Comparison of ENCODE assay signal across 15 cellular contexts in the genomic region with DNA sequence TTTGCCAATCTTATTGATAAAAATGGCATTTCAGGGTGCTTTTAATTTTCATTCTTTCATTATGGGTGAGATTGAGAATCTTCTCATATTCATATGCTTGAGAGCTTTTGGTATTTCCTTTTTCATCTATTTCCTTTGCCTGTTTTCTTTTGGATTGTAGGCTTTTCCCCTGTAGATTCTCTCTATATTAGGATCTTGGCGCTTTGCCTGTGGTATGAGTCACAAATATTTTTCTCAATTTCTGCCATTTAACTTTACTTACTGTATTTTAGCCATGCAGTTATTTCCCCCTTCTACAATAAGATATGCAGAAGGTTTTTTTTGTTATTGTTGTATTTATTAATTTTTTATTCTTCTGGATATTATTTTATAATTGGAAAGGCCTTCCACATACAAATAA. TPM values are rescaled to one million over a fixed set of nuclear protein-coding genes. Genes with fewer than 3 reads are reported as not detected.
DNase-seq lines count a peak whose midpoint lies in the region; ATAC-seq and TF ChIP-seq lines count a peak whose summit lies in the region.
"Had no signal": no experiment of that assay in that cellular context is flagged by ENCODE, and none has a peak within 500 bp of the region (broad histone marks: within the 10 kb centered on the region; RNA-seq: fewer than 3 reads in every experiment).

No MANE protein-coding gene starts in this region.

- TF ChIP-seq EP300 in gastroesophageal sphincter (IDR thresholded peaks at IDR 0.05): no peak

- H3K9me3 ChIP-seq in HEK293 (ENCODE audit: control insufficient read depth, insufficient read depth, low read depth, low read length): no peaks in the 10 kb centered on the region
- no peaks in the 10 kb centered on the region for H3K9me3 ChIP-seq in gastroesophageal sphincter
- H3K9me3 ChIP-seq: mucosa of descending colon, sigmoid colon had no signal

- H3K4me3 ChIP-seq in HEK293 (ENCODE audit: low read depth, low read length) (no peak overlapping the region), gastroesophageal sphincter (no peak overlapping the region)
- H3K4me3 ChIP-seq: mucosa of descending colon, sigmoid colon had no signal

- H3K4me1 Mint-ChIP-seq in stimulated activated naive B cell treated with anti-CD40 and anti-IgM and Interleukin-4, amounts not matched to agents 10 μg/mL and 1 μg/mL and 100 μg/mL, for 72 hours: peaks cover 0 to 12% of the 10 kb centered on the region in 2 donors
- peaks cover 14% of the 10 kb centered on the region for H3K4me1 Mint-ChIP-seq in activated T-helper 1 cell treated with anti-CD3 and anti-CD28 coated beads, Interleukin-12 subunit alpha, Interleukin-12 subunit beta, Interleukin-2, Interleukin-4 antibody, amounts not matched to agents 30 ng/mL and 10 ng/mL and 1 ng/mL, durations not matched to agents 14 hours and 24 hours and 36 hours (ENCODE audit: low read depth)

- TF ChIP-seq CTCF in HEK293 (tag by site-specific recombination; IDR thresholded peaks at IDR 0.05) (no peak), gastroesophageal sphincter (IDR thresholded peaks at IDR 0.05) (no peak)

- ATAC-seq in gastroesophageal sphincter (peak; percentile 40), HG02588 (IDR thresholded peaks at IDR 0.05; ENCODE audit: unreplicated experiment) (no peak)
- ATAC-seq in stimulated activated naive B cell treated with anti-CD40 and anti-IgM and Interleukin-4, amounts not matched to agents 10 μg/mL and 1 μg/mL and 100 μg/mL, for 72 hours (replicated peaks): no peak
- ATAC-seq: mucosa of descending colon had no signal

- no peak for TF ChIP-seq POLR2A in gastroesophageal sphincter (IDR thresholded peaks at IDR 0.05)

- intact Hi-C loops in activated T-helper 1 cell treated with anti-CD3 and anti-CD28 coated beads, Interleukin-12 subunit alpha, Interleukin-12 subunit beta, Interleukin-2, Interleukin-4 antibody, amounts not matched to agents 30 ng/mL and 10 ng/mL and 1 ng/mL, durations not matched to agents 14 hours and 24 hours and 36 hours (cut with micrococcal nuclease): no loop called here

- H3K9me3 Mint-ChIP-seq in stimulated activated naive B cell treated with anti-CD40 and anti-IgM and Interleukin-4, amounts not matched to agents 10 μg/mL and 1 μg/mL and 100 μg/mL, for 72 hours: peaks cover 0 to 4% of the 10 kb centered on the region in 2 donors
- H3K9me3 Mint-ChIP-seq in activated T-helper 1 cell treated with anti-CD3 and anti-CD28 coated beads, Interleukin-12 subunit alpha, Interleukin-12 subunit beta, Interleukin-2, Interleukin-4 antibody, amounts not matched to agents 30 ng/mL and 10 ng/mL and 1 ng/mL, durations not matched to agents 14 hours and 24 hours and 36 hours: peaks cover 12% of the 10 kb centered on the region

- H3K27ac Mint-ChIP-seq in stimulated activated naive B cell treated with anti-CD40 and anti-IgM and Interleukin-4, amounts not matched to agents 10 μg/mL and 1 μg/mL and 100 μg/mL, for 72 hours: no peak overlapping the region
- no peak overlapping the region for H3K27ac Mint-ChIP-seq in activated T-helper 1 cell treated with anti-CD3 and anti-CD28 coated beads, Interleukin-12 subunit alpha, Interleukin-12 subunit beta, Interleukin-2, Interleukin-4 antibody, amounts not matched to agents 30 ng/mL and 10 ng/mL and 1 ng/mL, durations not matched to agents 14 hours and 24 hours and 36 hours

- H3K4me3 Mint-ChIP-seq in stimulated activated naive B cell treated with anti-CD40 and anti-IgM and Interleukin-4, amounts not matched to agents 10 μg/mL and 1 μg/mL and 100 μg/mL, for 72 hours: no peak overlapping the region
- H3K4me3 Mint-ChIP-seq in activated T-helper 1 cell treated with anti-CD3 and anti-CD28 coated beads, Interleukin-12 subunit alpha, Interleukin-12 subunit beta, Interleukin-2, Interleukin-4 antibody, amounts not matched to agents 30 ng/mL and 10 ng/mL and 1 ng/mL, durations not matched to agents 14 hours and 24 hours and 36 hours: no peak overlapping the region

- no peaks in the 10 kb centered on the region for H3K27me3 ChIP-seq in gastroesophageal sphincter
- H3K27me3 ChIP-seq: sigmoid colon had no signal

- no peak overlapping the region for H3K27ac ChIP-seq in HEK293 (ENCODE audit: extremely low read depth, low read depth, low read length)
- H3K27ac ChIP-seq in gastroesophageal sphincter: peak overlapping the region in 1 of 4 donors; percentile 51

- peaks cover 9 to 18% of the 10 kb centered on the region in 2 donors for H3K27me3 Mint-ChIP-seq in stimulated activated naive B cell treated with anti-CD40 and anti-IgM and Interleukin-4, amounts not matched to agents 10 μg/mL and 1 μg/mL and 100 μg/mL, for 72 hours
- no peaks in the 10 kb centered on the region for H3K27me3 Mint-ChIP-seq in activated T-helper 1 cell treated with anti-CD3 and anti-CD28 coated beads, Interleukin-12 subunit alpha, Interleukin-12 subunit beta, Interleukin-2, Interleukin-4 antibody, amounts not matched to agents 30 ng/mL and 10 ng/mL and 1 ng/mL, durations not matched to agents 14 hours and 24 hours and 36 hours (ENCODE audit: insufficient read depth)

- WGBS in gastroesophageal sphincter (ENCODE audit: low coverage in 1 of 2), 2 donors: 29 to 57% methylated on average over 1 of the region's 1 CpG

- H3K4me1 ChIP-seq in HEK293 (ENCODE audit: control insufficient read depth, insufficient read depth, low read length): no peaks in the 10 kb centered on the region
- H3K4me1 ChIP-seq in gastroesophageal sphincter: peaks cover 0 to 56% (median 0%) of the 10 kb centered on the region in 3 donors

- H3K36me3 ChIP-seq in HEK293 (ENCODE audit: control insufficient read depth in 2 of 2, insufficient read depth in 1 of 2, low read length in 2 of 2) (no peaks in the 10 kb centered on the region), gastroesophageal sphincter (no peaks in the 10 kb centered on the region)
- H3K36me3 ChIP-seq: sigmoid colon had no signal

- no peaks in the 10 kb centered on the region for H3K36me3 Mint-ChIP-seq in stimulated activated naive B cell treated with anti-CD40 and anti-IgM and Interleukin-4, amounts not matched to agents 10 μg/mL and 1 μg/mL and 100 μg/mL, for 72 hours
- peaks cover 2% of the 10 kb centered on the region for H3K36me3 Mint-ChIP-seq in activated T-helper 1 cell treated with anti-CD3 and anti-CD28 coated beads, Interleukin-12 subunit alpha, Interleukin-12 subunit beta, Interleukin-2, Interleukin-4 antibody, amounts not matched to agents 30 ng/mL and 10 ng/mL and 1 ng/mL, durations not matched to agents 14 hours and 24 hours and 36 hours (ENCODE audit: low read depth)

- peak; percentile 66 for DNase-seq in A172 (ENCODE audit: low spot score)
- peak; percentile 81 for DNase-seq in astrocyte of the hippocampus (ENCODE audit: low read depth, low spot score)
- no peak for DNase-seq in Ammon's horn (ENCODE audit: low spot score)
- DNase-seq in stimulated activated naive B cell treated with anti-CD40 and anti-IgM and Interleukin-4, amounts not matched to agents 10 μg/mL and 1 μg/mL and 100 μg/mL, for 72 hours: no peak
- no peak for DNase-seq in activated T-helper 1 cell treated with anti-CD3 and anti-CD28 coated beads, Interleukin-12 subunit alpha, Interleukin-12 subunit beta, Interleukin-2, Interleukin-4 antibody, amounts not matched to agents 30 ng/mL and 10 ng/mL and 1 ng/mL, durations not matched to agents 14 hours and 24 hours and 36 hours (ENCODE audit: low spot score)
- DNase-seq: activated CD4-positive, alpha-beta T cell treated with anti-CD3 and anti-CD28 coated beads, Interleukin-2, amount 50 U/mL, for 1 hour; activated gamma-delta T cell treated with Interleukin-2 at 50 U/mL for 16 hours; mucosa of descending colon; NCI-H146; NCI-H774; sigmoid colon; trophoblast cell had no signal

- POLR2A ChIA-PET in HEK293 (lab: Yijun Ruan, JAX): no interaction called here

- CTCF ChIA-PET in HEK293 (lab: Yijun Ruan, JAX): interaction anchor here (1.2 to 1.3 kb wide), 2 partner anchors 8 to 9 kb away, joined by 3 to 6 read pairs; no protein-coding TSS in a partner anchor

TF ChIP-seq in HEK293, 187 proteins besides CTCF, POLR2A, EP300 and RAD21:
- TF ChIP-seq, protein P1, sequence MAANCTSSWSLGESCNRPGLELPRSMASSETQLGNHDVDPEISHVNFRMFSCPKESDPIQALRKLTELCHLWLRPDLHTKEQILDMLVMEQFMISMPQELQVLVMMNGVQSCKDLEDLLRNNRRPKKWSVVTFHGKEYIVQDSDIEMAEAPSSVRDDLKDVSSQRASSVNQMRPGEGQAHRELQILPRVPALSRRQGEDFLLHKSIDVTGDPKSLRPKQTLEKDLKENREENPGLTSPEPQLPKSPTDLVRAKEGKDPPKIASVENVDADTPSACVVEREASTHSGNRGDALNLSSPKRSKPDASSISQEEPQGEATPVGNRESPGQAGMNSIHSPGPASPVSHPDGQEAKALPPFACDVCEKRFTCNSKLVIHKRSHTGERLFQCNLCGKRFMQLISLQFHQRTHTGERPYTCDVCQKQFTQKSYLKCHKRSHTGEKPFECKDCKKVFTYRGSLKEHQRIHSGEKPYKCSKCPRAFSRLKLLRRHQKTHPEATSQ (tag by site-specific recombination; IDR thresholded peaks at IDR 0.05): no peak
- TF ChIP-seq ZBTB1 (tag by site-specific recombination; IDR thresholded peaks at IDR 0.05) (no peak), PRDM1 (tag by site-specific recombination; IDR thresholded peaks at IDR 0.05) (peak; percentile 45; the same call in 1 of the 2 replicates)

RNA-seq across cellular contexts. Expression of gene KLF9, which starts 21.5 kb away (rescaled TPM):
- 0.81 and 1.1 TPM in 2 replicates for total RNA-seq in A172 (2014; rRNA removed; shearing (Covaris generic))
- total RNA-seq in gastroesophageal sphincter: 100 to 1,000 TPM; 117 to 224 (median 154) TPM
- total RNA-seq in activated T-helper 1 cell treated with anti-CD3 and anti-CD28 coated beads, Interleukin-12 subunit alpha, Interleukin-12 subunit beta, Interleukin-2, Interleukin-4 antibody, amounts not matched to agents 30 ng/mL and 10 ng/mL and 1 ng/mL, durations not matched to agents 14 hours and 24 hours and 36 hours: 18.1 and 19.0 TPM in 2 replicates

Comparison
In these comparisons a context has a peak if more than half of its experiments do, and no peak if none do; other contexts are left out.
1. DNase-seq: peak in A172 (single experiment) and astrocyte of the hippocampus (single experiment); none in Ammon's horn (single experiment), stimulated activated naive B cell treated with anti-CD40 and anti-IgM and Interleukin-4, amounts not matched to agents 10 μg/mL and 1 μg/mL and 100 μg/mL, for 72 hours (single experiment) and activated T-helper 1 cell treated with anti-CD3 and anti-CD28 coated beads, Interleukin-12 subunit alpha, Interleukin-12 subunit beta, Interleukin-2, Interleukin-4 antibody, amounts not matched to agents 30 ng/mL and 10 ng/mL and 1 ng/mL, durations not matched to agents 14 hours and 24 hours and 36 hours (single experiment).